In the genomic region with DNA sequence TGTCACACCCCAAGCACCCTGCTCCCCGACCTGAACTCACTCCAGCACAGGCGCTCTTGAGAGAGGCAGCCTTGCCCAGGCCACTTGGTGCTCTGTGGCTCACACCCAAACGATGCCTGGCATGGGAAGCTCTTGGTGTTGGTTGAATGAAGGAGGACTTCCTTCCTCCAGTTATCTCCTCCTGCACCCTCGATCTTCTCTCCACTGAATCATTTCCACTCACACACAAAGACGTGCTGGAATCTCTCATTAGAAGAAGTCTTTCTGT, we compare ENCODE assay signal across 20 cellular contexts.
"Had no signal": no experiment of that assay in that cellular context is flagged by ENCODE, and none has a peak within 500 bp of the region (broad histone marks: within the 10 kb centered on the region; RNA-seq: fewer than 3 reads in every experiment).

No MANE protein-coding gene starts in this region.

- H3K27ac Mint-ChIP-seq: activated naive CD8-positive, alpha-beta T cell; naive thymus-derived CD8-positive, alpha-beta T cell had no signal

- H3K36me3 Mint-ChIP-seq: activated naive CD8-positive, alpha-beta T cell; naive thymus-derived CD8-positive, alpha-beta T cell had no signal

- H3K27me3 Mint-ChIP-seq: activated naive CD8-positive, alpha-beta T cell; naive thymus-derived CD8-positive, alpha-beta T cell had no signal

- H3K4me3 Mint-ChIP-seq: activated naive CD8-positive, alpha-beta T cell; naive thymus-derived CD8-positive, alpha-beta T cell had no signal

- DNase-seq: activated T-cell treated with anti-CD3 and anti-CD28 coated beads, Interleukin-2, amount 50 U/mL, for 1 hour; amniotic stem cell; body of pancreas; caudate nucleus; islet precursor cell; mammary epithelial cell; mucosa of descending colon; retina; stimulated activated CD4-positive, alpha-beta T cell treated with anti-CD3 and anti-CD28 coated beads, Interleukin-4, amount 100 ng/mL, for 1 hour; stimulated activated naive CD4-positive, alpha-beta T cell treated with Interleukin-2 at 50 U/mL for 16 hours; substantia nigra; uterus had no signal

- H3K36me3 ChIP-seq: esophagus muscularis mucosa, tibial nerve, uterus had no signal

- H3K27ac ChIP-seq: body of pancreas, esophagus muscularis mucosa, hepatocyte, tibial nerve, uterus, VCaP had no signal

- H3K4me3 ChIP-seq: body of pancreas, esophagus muscularis mucosa, hepatocyte, mucosa of descending colon, tibial nerve, uterus had no signal

- H3K9me3 ChIP-seq: body of pancreas, esophagus muscularis mucosa, mucosa of descending colon, tibial nerve, uterus had no signal

- H3K9me3 Mint-ChIP-seq: naive thymus-derived CD8-positive, alpha-beta T cell had no signal

- FAIRE-seq: colon had no signal

- ATAC-seq: body of pancreas; left lobe of liver; mucosa of descending colon; naive thymus-derived CD8-positive, alpha-beta T cell had no signal

- H3K4me1 ChIP-seq: uterus had no signal
